ENCODE assay signal across 16 cellular contexts in the genomic region with DNA sequence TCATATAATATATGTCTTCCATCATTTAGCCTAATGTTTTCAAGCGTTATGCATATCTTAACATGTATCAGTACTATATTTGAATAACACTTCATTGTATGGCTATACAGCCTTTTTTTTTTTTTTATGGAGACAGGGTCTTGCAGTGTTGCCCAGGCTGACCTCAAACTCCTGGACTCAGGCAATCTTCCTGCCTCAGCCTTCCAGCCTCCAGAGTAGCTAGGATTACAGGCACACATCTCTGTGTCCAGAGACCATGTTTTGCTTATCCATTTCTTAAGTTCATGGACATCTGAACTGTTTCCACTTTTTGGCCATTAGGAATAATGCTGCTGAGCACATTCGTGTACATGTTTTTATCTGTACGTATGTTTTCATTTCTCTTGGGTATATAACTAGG. TPM values are rescaled to one million over a fixed set of nuclear protein-coding genes. Genes with fewer than 3 reads are reported as not detected.
DNase-seq lines count a peak whose midpoint lies in the region; ATAC-seq, FAIRE-seq and TF ChIP-seq lines count a peak whose summit lies in the region.
"Had no signal": no experiment of that assay in that cellular context is flagged by ENCODE, and none has a peak within 500 bp of the region (broad histone marks: within the 10 kb centered on the region; RNA-seq: fewer than 3 reads in every experiment).

No MANE protein-coding gene starts in this region.

- in situ Hi-C loops in HepG2 (cut with HindIII; ENCODE audit: extremely low pct_ligation_motif_present, low pct_unique_long_range_greater_than_20kb), result no loop called here

- POLR2A ChIA-PET in HepG2 (lab: Yijun Ruan, JAX), result no interaction called here

- H3K27me3 ChIP-seq in HepG2 (ENCODE audit: control insufficient read depth in 1 of 2, insufficient read depth in 2 of 2, low read length in 2 of 2) (no peaks in the 10 kb centered on the region), right lobe of liver (no peaks in the 10 kb centered on the region), SU-DHL-6 (ENCODE audit: low read length) (no peaks in the 10 kb centered on the region), osteoblast (ENCODE audit: insufficient read depth, low read length) (no peaks in the 10 kb centered on the region)
- H3K27me3 ChIP-seq: BLaER1 treated with 17β-estradiol and CSF1 and Interleukin-3, amounts not matched to agents 10 nM and 100 nM had no signal

- no peaks in the 10 kb centered on the region; a peak in 2 of 5 replicates for H3K36me3 ChIP-seq in HepG2 (replicated peaks in 1 of 2; ENCODE audit: control insufficient read depth in 1 of 2, insufficient read depth in 2 of 2, low read length in 2 of 2)
- H3K36me3 ChIP-seq in right lobe of liver, result no peaks in the 10 kb centered on the region
- H3K36me3 ChIP-seq in SU-DHL-6 (ENCODE audit: low read length), result no peaks in the 10 kb centered on the region; the same call in 1 of the 2 replicates
- H3K36me3 ChIP-seq in osteoblast (ENCODE audit: insufficient read depth, low read length), result no peaks in the 10 kb centered on the region

- peaks cover 73% of the 10 kb centered on the region for H3K4me1 Mint-ChIP-seq in stimulated activated effector memory CD8-positive, alpha-beta T cell treated with anti-CD3 and anti-CD28 coated beads, Interleukin-12 subunit alpha, Interleukin-12 subunit beta, amount 100 ng/mL, for 72 hours

- no peak overlapping the region for H3K4me2 ChIP-seq in HepG2 (ENCODE audit: low read depth, low read length)
- H3K4me2 ChIP-seq in SU-DHL-6 (ENCODE audit: low read depth, low read length, poor library complexity, severe bottlenecking), result peak overlapping the region; percentile 13
- H3K4me2 ChIP-seq in osteoblast (ENCODE audit: insufficient read depth, low read length), result no peak overlapping the region
- H3K4me2 ChIP-seq: BLaER1 treated with 17β-estradiol and CSF1 and Interleukin-3, amounts not matched to agents 10 nM and 100 nM; GM23338 had no signal

- H3K27ac ChIP-seq in HepG2 (ENCODE audit: extremely low read length, insufficient read depth, low read length) (no peak overlapping the region), right lobe of liver (no peak overlapping the region), SU-DHL-6 (ENCODE audit: low read depth, low read length) (no peak overlapping the region), osteoblast (ENCODE audit: low read depth, low read length) (no peak overlapping the region)
- H3K27ac ChIP-seq: BLaER1 treated with 17β-estradiol and CSF1 and Interleukin-3, amounts not matched to agents 10 nM and 100 nM had no signal

- H3K4me3 ChIP-seq in HepG2 (replicated peaks in 1 of 3; ENCODE audit: insufficient read depth in 1 of 3, low read depth in 2 of 3, low read length in 3 of 3) (no peak overlapping the region), right lobe of liver (no peak overlapping the region), SU-DHL-6 (ENCODE audit: insufficient read depth, low read length, poor library complexity, severe bottlenecking) (no peak overlapping the region), osteoblast (ENCODE audit: insufficient read depth, low read length) (no peak overlapping the region)
- H3K4me3 ChIP-seq: BLaER1 treated with 17β-estradiol and CSF1 and Interleukin-3, amounts not matched to agents 10 nM and 100 nM; GM23338 had no signal

- no peaks in the 10 kb centered on the region for H3K9me2 ChIP-seq in SU-DHL-6 (replicated peaks; ENCODE audit: insufficient read depth, low read length)

- TF ChIP-seq EP300 in HepG2 (IDR thresholded peaks at IDR 0.05; ENCODE audit: low read depth in 2 of 2, low read length in 2 of 2), result no peak
- no peak for TF ChIP-seq EP300 in HepG2 (CRISPR knock-in tag; IDR thresholded peaks at IDR 0.05; ENCODE audit: borderline replicate concordance)

- WGBS in HepG2 (ENCODE audit: low lambda C conversion rate), result 97% methylated on average over 3 of the region's 3 CpGs
- WGBS in right lobe of liver (ENCODE audit: insufficient coverage, low coverage, low lambda C conversion rate, missing lambda C conversion rate), result 94% methylated on average over 3 of the region's 3 CpGs

- no peaks in the 10 kb centered on the region for H3K9me3 ChIP-seq in HepG2 (ENCODE audit: low read length)
- H3K9me3 ChIP-seq in right lobe of liver, result no peaks in the 10 kb centered on the region
- H3K9me3 ChIP-seq in SU-DHL-6 (ENCODE audit: insufficient read depth, low read length), result no peaks in the 10 kb centered on the region
- no peaks in the 10 kb centered on the region for H3K9me3 ChIP-seq in osteoblast (ENCODE audit: low read depth, low read length)

- no peak for FAIRE-seq in HepG2 (lab: Jason Lieb, UNC)
- FAIRE-seq: D721Med, H54 had no signal

- peaks cover 56% of the 10 kb centered on the region for H4K20me1 ChIP-seq in HepG2 (ENCODE audit: insufficient read depth, low read length)
- peaks cover 5% of the 10 kb centered on the region; the same call in 1 of the 2 replicates for H4K20me1 ChIP-seq in SU-DHL-6 (ENCODE audit: low read depth, low read length)
- H4K20me1 ChIP-seq in osteoblast (ENCODE audit: insufficient read depth, low read length), result peaks cover 49% of the 10 kb centered on the region

- H3K27ac Mint-ChIP-seq in stimulated activated effector memory CD8-positive, alpha-beta T cell treated with anti-CD3 and anti-CD28 coated beads, Interleukin-12 subunit alpha, Interleukin-12 subunit beta, amount 100 ng/mL, for 72 hours, result peak overlapping the region; percentile 80
- H3K27ac Mint-ChIP-seq: B cell, GM23338 had no signal

- H2AFZ ChIP-seq in HepG2 (ENCODE audit: low read length), result no peak overlapping the region
- no peak overlapping the region for H2AFZ ChIP-seq in SU-DHL-6 (ENCODE audit: low read depth, low read length, severe bottlenecking)
- no peak overlapping the region for H2AFZ ChIP-seq in osteoblast (ENCODE audit: low read length)
- H2AFZ ChIP-seq: GM23338 had no signal

- TF ChIP-seq POLR2A in HepG2 (IDR thresholded peaks at IDR 0.05; ENCODE audit: insufficient read depth in 1 of 2, low read depth in 2 of 2, low read length in 2 of 2) (no peak), right lobe of liver (IDR thresholded peaks at IDR 0.05) (no peak)

- H3K4me3 Mint-ChIP-seq in stimulated activated effector memory CD8-positive, alpha-beta T cell treated with anti-CD3 and anti-CD28 coated beads, Interleukin-12 subunit alpha, Interleukin-12 subunit beta, amount 100 ng/mL, for 72 hours, result no peak overlapping the region
- H3K4me3 Mint-ChIP-seq: B cell; CD8-positive, alpha-beta T cell; GM23338 had no signal

- H3K9ac ChIP-seq in HepG2 (ENCODE audit: insufficient read depth, low read depth, low read length), result no peak overlapping the region
- no peak overlapping the region for H3K9ac ChIP-seq in SU-DHL-6 (ENCODE audit: low read length)
- H3K9ac ChIP-seq: BLaER1 treated with 17β-estradiol and CSF1 and Interleukin-3, amounts not matched to agents 10 nM and 100 nM had no signal

- DNase-seq in HepG2 (ENCODE audit: low spot score), result no peak
- DNase-seq in right lobe of liver, result no peak
- peak; percentile 23 for DNase-seq in ecto neural progenitor cell (ENCODE audit: low spot score)
- DNase-seq in stimulated activated effector memory CD8-positive, alpha-beta T cell treated with anti-CD3 and anti-CD28 coated beads, Interleukin-12 subunit alpha, Interleukin-12 subunit beta, amount 100 ng/mL, for 72 hours (ENCODE audit: low spot score in 2 of 2), result peak in 1 of 2 donors; percentile 28
- DNase-seq in osteoblast (ENCODE audit: insufficient read length, low spot score, missing footprints), result no peak
- DNase-seq: CD8-positive, alpha-beta T cell; GDM1 had no signal

- intact Hi-C loops in HepG2 (cut with micrococcal nuclease; ENCODE audit: unreplicated experiment) (no loop called here), right lobe of liver (cut with DNase I) (no loop called here)

- CTCF ChIA-PET in HepG2 (lab: Yijun Ruan, JAX; ENCODE audit: low intra/inter-chr PET ratio, low total read pairs), result no interaction called here

- H3K79me2 ChIP-seq in HepG2 (ENCODE audit: insufficient read depth, low read length), result peaks cover 96% of the 10 kb centered on the region
- H3K79me2 ChIP-seq in SU-DHL-6 (ENCODE audit: insufficient read depth, low read length), result peaks cover 100% of the 10 kb centered on the region
- H3K79me2 ChIP-seq in osteoblast (ENCODE audit: insufficient read depth, low read length), result peaks cover 92% of the 10 kb centered on the region

- TF ChIP-seq RAD21 in HepG2 (CRISPR knock-in tag; IDR thresholded peaks at IDR 0.05), result no peak

- peaks cover 33% of the 10 kb centered on the region for H3K36me3 Mint-ChIP-seq in stimulated activated effector memory CD8-positive, alpha-beta T cell treated with anti-CD3 and anti-CD28 coated beads, Interleukin-12 subunit alpha, Interleukin-12 subunit beta, amount 100 ng/mL, for 72 hours

- peaks cover 61% of the 10 kb centered on the region for H3K4me1 ChIP-seq in HepG2 (ENCODE audit: insufficient read depth, low read length)
- peaks cover 0 to 21% (median 0%) of the 10 kb centered on the region in 4 donors for H3K4me1 ChIP-seq in right lobe of liver
- H3K4me1 ChIP-seq in osteoblast (ENCODE audit: insufficient read depth, low read length), result peaks cover 33% of the 10 kb centered on the region

- no peak for ATAC-seq in HepG2
- ATAC-seq in right lobe of liver, result no peak
- ATAC-seq in stimulated activated effector memory CD8-positive, alpha-beta T cell treated with anti-CD3 and anti-CD28 coated beads, Interleukin-12 subunit alpha, Interleukin-12 subunit beta, amount 100 ng/mL, for 72 hours, result no peak
- no peak for ATAC-seq in activated CD4-positive, CD25-positive, alpha-beta regulatory T cell treated with anti-CD3 and anti-CD28 coated beads, Interleukin-2, amount 50 U/mL, for 24 hours
- no peak for ATAC-seq in HG02678 (IDR thresholded peaks at IDR 0.05; ENCODE audit: unreplicated experiment)
- ATAC-seq: CD8-positive, alpha-beta T cell; HCT116 had no signal

- H3K9me3 Mint-ChIP-seq in stimulated activated effector memory CD8-positive, alpha-beta T cell treated with anti-CD3 and anti-CD28 coated beads, Interleukin-12 subunit alpha, Interleukin-12 subunit beta, amount 100 ng/mL, for 72 hours, result no peaks in the 10 kb centered on the region
- H3K9me3 Mint-ChIP-seq: CD8-positive, alpha-beta T cell; GM23338 had no signal

- no peak for TF ChIP-seq CTCF in HepG2 (CRISPR knock-in tag; IDR thresholded peaks at IDR 0.05)
- TF ChIP-seq CTCF in right lobe of liver (IDR thresholded peaks at IDR 0.05), result no peak
- TF ChIP-seq CTCF in SU-DHL-6 (IDR thresholded peaks at IDR 0.05; ENCODE audit: insufficient read depth, low read length, poor library complexity, severe bottlenecking), result no peak
- no peak for TF ChIP-seq CTCF in osteoblast (IDR thresholded peaks at IDR 0.05; ENCODE audit: extremely low read depth, low read depth, low read length)

- no TSS peak for BruUV-seq in HepG2 (replicated peaks; lab: Mats Ljungman, UMichigan)

- H3F3A ChIP-seq in SU-DHL-6 (ENCODE audit: insufficient read depth), result peaks cover 31% of the 10 kb centered on the region

RNA-seq across cellular contexts. Expression of a gene that starts 7.8 kb away (rescaled TPM):
- total RNA-seq in HepG2 (2016; rRNA removed; fragmentation: Illumina TruSeq; extraction: Trizol) (43.5 and 73.1 TPM in 2 replicates), right lobe of liver (10 to 100 TPM; 25.8 to 35.1 (median 31.3) TPM), osteoblast (59.2 and 59.7 TPM in 2 replicates)
- total RNA-seq in HepG2 (2016; cell fraction: cytosol; rRNA removed; fragmentation: Illumina TruSeq; extraction: Trizol; ENCODE audit: low read depth), result 43.8 and 50.6 TPM in 2 replicates
- total RNA-seq in HepG2 (2016; cell fraction: insoluble cytoplasmic fraction; rRNA removed; fragmentation: Illumina TruSeq; extraction: Trizol), result 44.3 and 67.7 TPM in 2 replicates
- total RNA-seq in HepG2 (2016; cell fraction: membrane; rRNA removed; fragmentation: Illumina TruSeq; extraction: Trizol), result 38.8 and 41.1 TPM in 2 replicates
- 88.3 and 95.6 TPM in 2 replicates for total RNA-seq in HepG2 (2016; cell fraction: nucleus; rRNA removed; fragmentation: Illumina TruSeq; extraction: Trizol)
- polyA plus RNA-seq in HepG2 (2011; rRNA removed), result 52.9 and 66.1 TPM in 2 replicates
- 28.6 and 29.5 TPM in 2 replicates for polyA plus RNA-seq in HepG2 (2011; cell fraction: cytosol; rRNA removed)
- 80.0 and 94.4 TPM in 2 replicates for polyA plus RNA-seq in HepG2 (2011; cell fraction: nucleus; rRNA removed)
- 38.6 and 42.7 TPM in 2 replicates for polyA plus RNA-seq in HepG2 (2012)
- polyA plus RNA-seq in HepG2 (2016; cell fraction: cytosol; fragmentation: Illumina TruSeq; extraction: Trizol; ENCODE audit: low read depth), result 3.2 and 3.5 TPM in 2 replicates
- polyA plus RNA-seq in HepG2 (2016; cell fraction: insoluble cytoplasmic fraction; fragmentation: Illumina TruSeq; extraction: Trizol; ENCODE audit: low read depth), result 59.3 and 75.0 TPM in 2 replicates
- polyA plus RNA-seq in HepG2 (2016; cell fraction: membrane; fragmentation: Illumina TruSeq; extraction: Trizol; ENCODE audit: low read depth), result 7.4 and 10.9 TPM in 2 replicates
- 98.3 and 108 TPM in 2 replicates for polyA plus RNA-seq in HepG2 (2016; cell fraction: nucleus; fragmentation: Illumina TruSeq; extraction: Trizol; ENCODE audit: insufficient read depth, low read depth)
- 88.0 and 94.4 TPM in 2 replicates for polyA minus RNA-seq in HepG2 (2011; rRNA and poly(A)+ RNA removed; ENCODE audit: low replicate concordance)
- 57.8 and 66.8 TPM in 2 replicates for polyA minus RNA-seq in HepG2 (2011; cell fraction: cytosol; rRNA and poly(A)+ RNA removed)
- 144 and 152 TPM in 2 replicates for polyA minus RNA-seq in HepG2 (2011; cell fraction: nucleus; rRNA and poly(A)+ RNA removed)
